9 cellular contexts compared by ENCODE assay signal in genomic region chr2:205685314-205686230, GRCh38. TPM values are rescaled to one million over a fixed set of nuclear protein-coding genes. Genes with fewer than 3 reads are reported as not detected.
DNase-seq lines count a peak whose midpoint lies in the region; TF ChIP-seq lines count a peak whose summit lies in the region.
"Had no signal": no experiment of that assay in that cellular context is flagged by ENCODE, and none has a peak within 500 bp of the region (broad histone marks: within the 10 kb centered on the region; RNA-seq: fewer than 3 reads in every experiment).

No MANE protein-coding gene starts in this region.

- H3K36me3 Mint-ChIP-seq in HFFc6 (ENCODE audit: low read depth): no peaks in the 10 kb centered on the region

- H3K27ac Mint-ChIP-seq in HFFc6: peak overlapping the region; percentile 90

- intact Hi-C loops in spleen (cut with DNase I; ENCODE audit: low total_unique reads): loop anchor here (10.0 kb wide), 1 partner anchor 1421 kb away; no protein-coding TSS in a partner anchor

- H3K27me3 ChIP-seq in iPS-20b (ENCODE audit: insufficient read depth, low read length) (peaks cover 70% of the 10 kb centered on the region), spleen (replicated peaks in 1 of 7) (peaks cover 0 to 71% (median 26%) of the 10 kb centered on the region in 7 donors)

- H3K27me3 Mint-ChIP-seq in HFFc6 (ENCODE audit: insufficient read depth): no peaks in the 10 kb centered on the region

- DNase-seq in AG08395 (ENCODE audit: low spot score) (peak; percentile 74), HFFc6 (peak; percentile 72), amniotic epithelial cell (ENCODE audit: low read depth) (peak; percentile 57), spleen (no peak), GF-D8 (lab: John Stamatoyannopoulos, UW) (no peak), superior temporal gyrus (ENCODE audit: extremely low spot score) (no peak), NOMO-1 treated with dmso at 0.1 percent for 144 hours (lab: John Stamatoyannopoulos, UW; ENCODE audit: unreplicated experiment) (no peak)

- WGBS in spleen, 5 donors: 1 to 3% (median 2%) methylated on average over 35 to 83 of the region's 83 CpGs

- H3K9me3 ChIP-seq in iPS-20b (ENCODE audit: insufficient read depth, low read depth, low read length) (no peaks in the 10 kb centered on the region), spleen (no peaks in the 10 kb centered on the region)

- H3K4me3 ChIP-seq in iPS-20b (ENCODE audit: low read length): peak overlapping the region; percentile 81
- H3K4me3 ChIP-seq in spleen: peak overlapping the region; percentile 41 to 77 (median 57)

- peak overlapping the region; percentile 28; the same call in 1 of the 2 replicates for H3K9ac ChIP-seq in iPS-20b (ENCODE audit: low read depth, low read length)

- H3K27ac ChIP-seq in iPS-20b (ENCODE audit: low read length) (no peak overlapping the region), spleen (peak overlapping the region in 6 of 8 donors; percentile 23 to 51 (median 41))
- H3K27ac ChIP-seq: epithelial cell of prostate had no signal

- no peak for TF ChIP-seq POLR2A in spleen (IDR thresholded peaks at IDR 0.05)

- TF ChIP-seq CTCF in HFFc6 (IDR thresholded peaks at IDR 0.05) (peak; percentile 14; the same call in 1 of the 2 replicates), spleen (IDR thresholded peaks at IDR 0.05 in 8 of 11, conservative IDR thresholded peaks at IDR 0.05 in 3 of 11) (no peak)

- peak overlapping the region; percentile 92 for H3K4me3 Mint-ChIP-seq in HFFc6

- peaks cover 43% of the 10 kb centered on the region for H3K4me1 Mint-ChIP-seq in HFFc6 (ENCODE audit: low read depth)

- peaks cover 26% of the 10 kb centered on the region for H3K4me1 ChIP-seq in iPS-20b (ENCODE audit: insufficient read depth, low read length)
- peaks cover 8 to 86% (median 52%) of the 10 kb centered on the region in 6 donors for H3K4me1 ChIP-seq in spleen

- H3K36me3 ChIP-seq in iPS-20b (ENCODE audit: insufficient read depth, low read depth, low read length) (no peaks in the 10 kb centered on the region), spleen (no peaks in the 10 kb centered on the region)

- H3K9me3 Mint-ChIP-seq in HFFc6: no peaks in the 10 kb centered on the region

RNA-seq across cellular contexts. Expression of gene NRP2, which starts 3.3 kb away (rescaled TPM):
- 10 to 100 TPM; 11.8 to 25.1 (median 21.4) TPM for total RNA-seq in HFFc6 (2021; fragmentation: NEBNext Ultra II Directional; extraction: Animal tissue kit (Norgen Biotek cat#: 25700))
- 10 to 100 TPM; 18.7 to 49.9 (median 33.2) TPM for total RNA-seq in spleen
- 1 to 10 TPM; 3.1 to 5.7 (median 3.4) TPM for polyA plus RNA-seq in spleen

Comparison
In these comparisons a context has a peak if more than half of its experiments do, and no peak if none do; other contexts are left out.
1. DNase-seq: peak in AG08395 (single experiment), HFFc6 (single experiment) and amniotic epithelial cell (single experiment); none in spleen (single experiment), GF-D8 (single experiment), superior temporal gyrus (single experiment) and NOMO-1 treated with dmso at 0.1 percent for 144 hours (single experiment).